31 cellular contexts compared by ENCODE assay signal in genomic region chrX:102963955-102964354, GRCh38. TPM values are rescaled to one million over a fixed set of nuclear protein-coding genes. Genes with fewer than 3 reads are reported as not detected.
"Had no signal": no experiment of that assay in that cellular context is flagged by ENCODE, and none has a peak within 500 bp of the region (broad histone marks: within the 10 kb centered on the region; RNA-seq: fewer than 3 reads in every experiment).

No MANE protein-coding gene starts in this region.

- H3K36me3 ChIP-seq: adrenal gland, brain microvascular endothelial cell, breast epithelium had no signal

- H3K27me3 ChIP-seq: adrenal gland, brain microvascular endothelial cell had no signal

- H3K4me1 ChIP-seq: adrenal gland, breast epithelium had no signal

- DNase-seq: activated B cell treated with CpG ODN at 0.5 μM for 24 hours; activated CD4-positive, alpha-beta memory T cell treated with anti-CD3 and anti-CD28 coated beads for 36 hours; activated CD4-positive, alpha-beta T cell treated with anti-CD3 and anti-CD28 coated beads for 4 hours; activated CD4-positive, alpha-beta T cell treated with anti-CD3 and anti-CD28 coated beads, Interleukin-2, amount 10 ng/mL, durations not matched to agents 24 days and 14 days; activated CD4-positive, alpha-beta T cell treated with anti-CD3 and anti-CD28 coated beads, Interleukin-2, amount 50 U/mL, for 1 hour; activated CD4-positive, alpha-beta T cell treated with anti-CD3 and anti-CD28 coated beads, Interleukin-2, amount 50 U/mL, for 4 hours; activated CD4-positive, CD25-positive, alpha-beta regulatory T cell treated with anti-CD3 and anti-CD28 coated beads, Interleukin-2, amount 50 U/mL, for 72 hours; activated CD8-positive, alpha-beta memory T cell treated with anti-CD3 and anti-CD28 coated beads, Interleukin-2, amount 50 U/mL, for 4 hours; activated CD8-positive, alpha-beta T cell treated with anti-CD3 and anti-CD28 coated beads for 36 hours; activated effector memory CD4-positive, alpha-beta T cell treated with anti-CD3 and anti-CD28 coated beads, Interleukin-2, amount 50 U/mL, for 16 hours; activated gamma-delta T cell treated with Interleukin-2 at 50 U/mL for 16 hours; activated naive CD4-positive, alpha-beta T cell; activated naive CD4-positive, alpha-beta T cell treated with anti-CD3 and anti-CD28 coated beads for 36 hours; activated naive CD4-positive, alpha-beta T cell treated with anti-CD3 and anti-CD28 coated beads, Interleukin-2, amount 50 U/mL, for 16 hours; activated naive CD8-positive, alpha-beta T cell treated with anti-CD3 and anti-CD28 coated beads for 36 hours; activated T-cell treated with anti-CD3 and anti-CD28 coated beads for 4 hours; activated T-cell treated with anti-CD3 and anti-CD28 coated beads, Interleukin-2, amount 50 U/mL, for 1 hour; activated T-cell treated with anti-CD3 and anti-CD28 coated beads, Interleukin-2, amount 50 U/mL, for 4 hours; activated T-cell treated with anti-CD3 and anti-CD28 coated beads, Interleukin-2, amount 50 U/mL, for 72 hours; adrenal gland; amniotic stem cell; aorta; brain microvascular endothelial cell; central memory CD4-positive, alpha-beta T cell; T-helper 1 cell; T-helper 2 cell; T-helper 9 cell had no signal

- H3K27ac ChIP-seq: adrenal gland, brain microvascular endothelial cell, breast epithelium, VCaP had no signal

- H3K4me3 ChIP-seq: adrenal gland, breast epithelium had no signal

- H3K9me3 ChIP-seq: adrenal gland had no signal

- ATAC-seq: activated CD8-positive, alpha-beta T cell treated with anti-CD3 and anti-CD28 coated beads for 36 hours; activated naive CD4-positive, alpha-beta T cell treated with anti-CD3 and anti-CD28 coated beads, Interleukin-2, amount 50 U/mL, for 72 hours; activated T-cell treated with anti-CD3 and anti-CD28 coated beads, Interleukin-2, amount 50 U/mL, for 4 hours; activated T-cell treated with anti-CD3 and anti-CD28 coated beads, Interleukin-2, amount 50 U/mL, for 72 hours; activated T-helper 17 cell treated with anti-CD3 and anti-CD28 coated beads, Interleukin-2, amount 50 U/mL, for 72 hours had no signal

RNA-seq across cellular contexts. Expression of gene RAB40AL, which starts 26.9 kb away (rescaled TPM):
- total RNA-seq: activated CD4-positive, alpha-beta memory T cell treated with anti-CD3 and anti-CD28 coated beads for 36 hours; activated CD8-positive, alpha-beta T cell treated with anti-CD3 and anti-CD28 coated beads for 36 hours had no signal
